In the genomic region with DNA sequence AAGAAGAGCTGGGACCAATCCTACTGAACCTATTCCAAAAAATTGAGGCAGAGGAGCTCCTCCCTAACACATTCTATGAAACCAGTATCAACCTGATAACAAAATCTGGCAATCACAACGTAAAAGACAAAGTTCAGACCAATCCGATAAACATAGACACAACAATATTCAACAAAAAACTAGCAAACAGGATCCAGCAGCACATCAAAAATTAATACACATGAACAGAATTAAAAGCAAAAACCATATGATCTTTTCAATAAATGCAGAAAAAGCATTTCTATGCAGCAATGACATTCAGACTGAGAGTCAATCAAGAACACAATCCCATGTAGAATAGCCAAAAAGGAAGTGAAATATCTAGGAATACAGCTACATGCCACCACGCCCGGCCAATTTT, we compare ENCODE assay signal across 27 cellular contexts.
"Had no signal": no experiment of that assay in that cellular context is flagged by ENCODE, and none has a peak within 500 bp of the region (broad histone marks: within the 10 kb centered on the region; RNA-seq: fewer than 3 reads in every experiment).

No MANE protein-coding gene starts in this region.

- H3K27ac ChIP-seq: stomach, suprapubic skin, testis, thoracic aorta, thyroid gland, tibial artery, tibial nerve, transverse colon, upper lobe of left lung, upper lobe of right lung, uterus, vagina had no signal

- H3K4me3 ChIP-seq: stomach, suprapubic skin, testis, thoracic aorta, thyroid gland, tibial artery, tibial nerve, transverse colon, upper lobe of left lung, upper lobe of right lung, uterus, vagina had no signal

- H3K36me3 ChIP-seq: stomach, suprapubic skin, thoracic aorta, thyroid gland, tibial artery, tibial nerve, transverse colon, upper lobe of left lung, upper lobe of right lung, uterus, vagina had no signal

- FAIRE-seq: urothelium cell line had no signal

- H3K4me1 ChIP-seq: stomach, suprapubic skin, testis, thyroid gland, tibial artery, tibial nerve, transverse colon, upper lobe of left lung, upper lobe of right lung, uterus, vagina had no signal

- H3K9me3 ChIP-seq: suprapubic skin, testis, thoracic aorta, thyroid gland, transverse colon, upper lobe of right lung, uterus, vagina had no signal

- H3K27me3 ChIP-seq: stomach, suprapubic skin, testis, thyroid gland, tibial artery, tibial nerve, transverse colon, upper lobe of left lung, upper lobe of right lung, vagina had no signal

- ATAC-seq: stimulated activated effector memory CD8-positive, alpha-beta T cell treated with anti-CD3 and anti-CD28 coated beads, Interleukin-12 subunit alpha, Interleukin-12 subunit beta, amount 100 ng/mL, for 72 hours; stimulated activated memory B cell treated with anti-CD40 and anti-IgM and Interleukin-4, amounts not matched to agents 10 μg/mL and 1 μg/mL and 100 μg/mL, for 72 hours; stimulated activated naive B cell treated with anti-CD40 and anti-IgM and Interleukin-4, amounts not matched to agents 10 μg/mL and 1 μg/mL and 100 μg/mL, for 72 hours; stimulated activated naive CD8-positive, alpha-beta T cell treated with anti-CD3 and anti-CD28 coated beads, Interleukin-15, amount 100 ng/mL, for 72 hours; stimulated activated naive CD8-positive, alpha-beta T cell treated with anti-CD3 and anti-CD28 coated beads, Interleukin-15, Interleukin-2, amounts not matched to agents 100 U/mL and 50 U/mL, for 24 hours; upper lobe of right lung had no signal

- DNase-seq: stimulated activated CD4-positive, alpha-beta T cell treated with anti-CD3 and anti-CD28 coated beads, Interleukin-2, amount 100 ng/mL, for 48 hours; stimulated activated CD4-positive, alpha-beta T cell treated with anti-CD3 and anti-CD28 coated beads, Interleukin-4, amount 100 ng/mL, for 1 hour; stimulated activated CD4-positive, alpha-beta T cell treated with anti-CD3 and anti-CD28 coated beads, Interleukin-4, amount 100 ng/mL, for 24 hours; stimulated activated CD4-positive, alpha-beta T cell treated with anti-CD3 and anti-CD28 coated beads, Interleukin-4, amount 100 ng/mL, for 4 hours; stimulated activated CD8-positive, alpha-beta memory T cell treated with anti-CD3 and anti-CD28 coated beads, Interleukin-4, amount 100 ng/mL, for 48 hours; stimulated activated naive B cell treated with anti-CD40 and anti-IgM and Interleukin-4, amounts not matched to agents 10 μg/mL and 1 μg/mL and 100 μg/mL, for 72 hours; stimulated activated naive CD4-positive, alpha-beta T cell; stimulated activated naive CD4-positive, alpha-beta T cell treated with Interleukin-2 at 50 U/mL for 16 hours; stimulated activated naive CD8-positive, alpha-beta T cell treated with anti-CD3 and anti-CD28 coated beads, Interleukin-15, amount 100 ng/mL, for 72 hours; stimulated activated naive CD8-positive, alpha-beta T cell treated with anti-CD3 and anti-CD28 coated beads, Interleukin-15, Interleukin-2, amounts not matched to agents 100 U/mL and 50 U/mL, for 24 hours; stomach; substantia nigra; testis; thyroid gland; tibial artery; transverse colon; trophoblast cell; upper lobe of left lung; upper lobe of right lung; uterus had no signal
